In genomic region chr10:129730993-129731325, GRCh38 we compare ENCODE assay signal across 13 cellular contexts.
DNase-seq lines count a peak whose midpoint lies in the region; ATAC-seq and TF ChIP-seq lines count a peak whose summit lies in the region.
"Had no signal": no experiment of that assay in that cellular context is flagged by ENCODE, and none has a peak within 500 bp of the region (broad histone marks: within the 10 kb centered on the region; RNA-seq: fewer than 3 reads in every experiment).

No MANE protein-coding gene starts in this region.

- H3K4me3 ChIP-seq in H7 (ENCODE audit: insufficient read depth, low read depth, low read length) (no peak overlapping the region), epithelial cell of esophagus (ENCODE audit: low read length) (no peak overlapping the region)
- H3K4me3 ChIP-seq: BLaER1 treated with 17β-estradiol and CSF1 and Interleukin-3, amounts not matched to agents 10 nM and 100 nM had no signal

- H3K27me3 ChIP-seq in H7 (ENCODE audit: control insufficient read depth, insufficient read depth, low read length) = peaks cover 11% of the 10 kb centered on the region; the same call in 1 of the 2 replicates
- H3K27me3 ChIP-seq: BLaER1 treated with 17β-estradiol and CSF1 and Interleukin-3, amounts not matched to agents 10 nM and 100 nM had no signal

- no peaks in the 10 kb centered on the region for H3K36me3 ChIP-seq in H7 (replicated peaks; ENCODE audit: control insufficient read depth, insufficient read depth, low read length)

- ATAC-seq in GM19455 (IDR thresholded peaks at IDR 0.05; ENCODE audit: unreplicated experiment) = no peak
- no peak for ATAC-seq in HG03025 (IDR thresholded peaks at IDR 0.05; ENCODE audit: low FRiP score, unreplicated experiment)

- in situ Hi-C loops in ACHN (cut with HindIII; ENCODE audit: low pct_ligation_motif_present, low pct_unique_long_range_greater_than_20kb, low sequenced_read_pairs) = no loop called here

- DNase-seq in ACHN = peak; percentile 4
- peak; percentile 46 for DNase-seq in H7
- peak; percentile 10 for DNase-seq in epithelial cell of esophagus (ENCODE audit: low read depth)
- peak; percentile 25 for DNase-seq in islet precursor cell
- DNase-seq in kidney tubule cell (ENCODE audit: low spot score) = no peak
- DNase-seq in LoVo (ENCODE audit: low spot score) = no peak
- DNase-seq: 8988T; CD4-positive, CD25-positive, alpha-beta regulatory T cell; DND-41; GDM1 had no signal

- no peak for TF ChIP-seq CTCF in epithelial cell of esophagus (IDR thresholded peaks at IDR 0.05; ENCODE audit: insufficient read depth, low read depth, low read length, missing control alignments)

Comparison
In these comparisons a context has a peak if more than half of its experiments do, and no peak if none do; other contexts are left out.
1. DNase-seq: peak in ACHN (single experiment), H7 (single experiment), epithelial cell of esophagus (single experiment) and islet precursor cell (single experiment); none in kidney tubule cell (single experiment) and LoVo (single experiment).